In genomic region chr11:1694064-1694845, GRCh38 we compare ENCODE assay signal across 1 cellular context.
A peak's percentile ranks its signal among the peaks of the same experiment; 100 is the strongest.
TF ChIP-seq lines count a peak whose summit lies in the region.

No MANE protein-coding gene starts in this region.

TF ChIP-seq in HepG2, 621 proteins besides CTCF, POLR2A, EP300 and RAD21 (continued from another document and continues in another):
- TF ChIP-seq TCF12 (IDR thresholded peaks at IDR 0.05) (no peak), TCF12 (CRISPR knock-in tag; IDR thresholded peaks at IDR 0.05) (no peak; the same call in 1 of the 2 replicates), ZNF616 (CRISPR knock-in tag; IDR thresholded peaks at IDR 0.05; ENCODE audit: low read depth) (no peak), HOMEZ (CRISPR knock-in tag; IDR thresholded peaks at IDR 0.05; ENCODE audit: low read depth) (no peak), NFKBIZ (CRISPR knock-in tag; IDR thresholded peaks at IDR 0.05) (peak; percentile 40; the same call in 1 of the 2 replicates), PLRG1 (conservative IDR thresholded peaks at IDR 0.05) (no peak), DNMT1 (CRISPR knock-in tag; IDR thresholded peaks at IDR 0.05) (no peak), KLF11 (CRISPR knock-in tag; IDR thresholded peaks at IDR 0.05) (no peak), PHF5A (CRISPR knock-in tag; IDR thresholded peaks at IDR 0.05; ENCODE audit: low read depth, unreplicated experiment) (peak; percentile 35), MAX (IDR thresholded peaks at IDR 0.05) (no peak), PITX1 (CRISPR knock-in tag; IDR thresholded peaks at IDR 0.05) (no peak), SMAD3 (CRISPR knock-in tag; IDR thresholded peaks at IDR 0.05) (peak; percentile 63; the same call in 1 of the 2 replicates), ZSCAN12 (CRISPR knock-in tag; IDR thresholded peaks at IDR 0.05) (no peak), ZFP36L2 (CRISPR knock-in tag; IDR thresholded peaks at IDR 0.05) (no peak), ZC3H13 (CRISPR knock-in tag; IDR thresholded peaks at IDR 0.05) (no peak), BCLAF1 (IDR thresholded peaks at IDR 0.05) (no peak), ZSCAN21 (CRISPR knock-in tag; IDR thresholded peaks at IDR 0.05; ENCODE audit: borderline replicate concordance) (no peak), ZNF30 (CRISPR knock-in tag; IDR thresholded peaks at IDR 0.05) (no peak), ZNF335 (CRISPR knock-in tag; IDR thresholded peaks at IDR 0.05) (peak; percentile 61; the same call in 1 of the 2 replicates), SKIL (CRISPR knock-in tag; IDR thresholded peaks at IDR 0.05; ENCODE audit: borderline replicate concordance) (no peak), CBX5 (CRISPR knock-in tag; IDR thresholded peaks at IDR 0.05; ENCODE audit: borderline replicate concordance) (peak; percentile 58; the same call in 1 of the 2 replicates), SMAD1 (CRISPR knock-in tag; IDR thresholded peaks at IDR 0.05; ENCODE audit: borderline replicate concordance, low read depth) (no peak; the same call in 1 of the 2 replicates), ZFP82 (CRISPR knock-in tag; IDR thresholded peaks at IDR 0.05; ENCODE audit: borderline replicate concordance) (no peak), DZIP1 (CRISPR knock-in tag; IDR thresholded peaks at IDR 0.05) (no peak), NRL (CRISPR knock-in tag; IDR thresholded peaks at IDR 0.05; ENCODE audit: borderline replicate concordance) (peak; percentile 47; the same call in 1 of the 2 replicates), EED (CRISPR knock-in tag; IDR thresholded peaks at IDR 0.05) (no peak), ZNF878 (CRISPR knock-in tag; IDR thresholded peaks at IDR 0.05) (no peak), NFIC (IDR thresholded peaks at IDR 0.05; ENCODE audit: low read length) (no peak), MTERF4 (CRISPR knock-in tag; IDR thresholded peaks at IDR 0.05) (no peak), SPEN (CRISPR knock-in tag; IDR thresholded peaks at IDR 0.05; ENCODE audit: low read depth) (no peak), PAWR (CRISPR knock-in tag; IDR thresholded peaks at IDR 0.05; ENCODE audit: borderline replicate concordance) (no peak), SUZ12 (IDR thresholded peaks at IDR 0.05; ENCODE audit: low read depth, low read length) (no peak), TRIM22 (IDR thresholded peaks at IDR 0.05) (no peak), POLR2AphosphoS5 (IDR thresholded peaks at IDR 0.05; ENCODE audit: low read depth, low read length) (peak; percentile 41; the same call in 1 of the 2 replicates), ZNF33B (CRISPR knock-in tag; IDR thresholded peaks at IDR 0.05) (no peak), ZNF275 (CRISPR knock-in tag; IDR thresholded peaks at IDR 0.05; ENCODE audit: borderline replicate concordance) (no peak), PTBP1 (IDR thresholded peaks at IDR 0.05; ENCODE audit: low read depth, low read length, poor library complexity, severe bottlenecking) (no peak), SP5 (CRISPR knock-in tag; IDR thresholded peaks at IDR 0.05; ENCODE audit: borderline replicate concordance, low read depth) (no peak; the same call in 1 of the 2 replicates), SCMH1 (CRISPR knock-in tag; IDR thresholded peaks at IDR 0.05; ENCODE audit: borderline replicate concordance) (no peak), HES4 (CRISPR knock-in tag; IDR thresholded peaks at IDR 0.05; ENCODE audit: borderline replicate concordance) (no peak), HOXA3 (CRISPR knock-in tag; IDR thresholded peaks at IDR 0.05) (peak; percentile 43), ZNF7 (CRISPR knock-in tag; IDR thresholded peaks at IDR 0.05) (no peak), ZSCAN22 (CRISPR knock-in tag; IDR thresholded peaks at IDR 0.05) (no peak), RFXANK (CRISPR knock-in tag; IDR thresholded peaks at IDR 0.05) (no peak), ZNF567 (CRISPR knock-in tag; IDR thresholded peaks at IDR 0.05; ENCODE audit: borderline replicate concordance) (no peak), ZNF234 (CRISPR knock-in tag; conservative IDR thresholded peaks at IDR 0.05) (no peak), ZSCAN31 (CRISPR knock-in tag; IDR thresholded peaks at IDR 0.05; ENCODE audit: low read depth) (no peak; the same call in 1 of the 2 replicates), ZNF20 (CRISPR knock-in tag; IDR thresholded peaks at IDR 0.05) (no peak), PREB (CRISPR knock-in tag; IDR thresholded peaks at IDR 0.05) (no peak), TGIF2 (CRISPR knock-in tag; IDR thresholded peaks at IDR 0.05) (no peak), ZNF780A (CRISPR knock-in tag; IDR thresholded peaks at IDR 0.05) (no peak), ZNF282 (IDR thresholded peaks at IDR 0.05; ENCODE audit: partially characterized antibody) (no peak), ZNF660 (CRISPR knock-in tag; IDR thresholded peaks at IDR 0.05; ENCODE audit: borderline replicate concordance, low read depth) (no peak)
- TF ChIP-seq, protein P1, sequence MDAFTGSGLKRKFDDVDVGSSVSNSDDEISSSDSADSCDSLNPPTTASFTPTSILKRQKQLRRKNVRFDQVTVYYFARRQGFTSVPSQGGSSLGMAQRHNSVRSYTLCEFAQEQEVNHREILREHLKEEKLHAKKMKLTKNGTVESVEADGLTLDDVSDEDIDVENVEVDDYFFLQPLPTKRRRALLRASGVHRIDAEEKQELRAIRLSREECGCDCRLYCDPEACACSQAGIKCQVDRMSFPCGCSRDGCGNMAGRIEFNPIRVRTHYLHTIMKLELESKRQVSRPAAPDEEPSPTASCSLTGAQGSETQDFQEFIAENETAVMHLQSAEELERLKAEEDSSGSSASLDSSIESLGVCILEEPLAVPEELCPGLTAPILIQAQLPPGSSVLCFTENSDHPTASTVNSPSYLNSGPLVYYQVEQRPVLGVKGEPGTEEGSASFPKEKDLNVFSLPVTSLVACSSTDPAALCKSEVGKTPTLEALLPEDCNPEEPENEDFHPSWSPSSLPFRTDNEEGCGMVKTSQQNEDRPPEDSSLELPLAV (CRISPR knock-in tag; conservative IDR thresholded peaks at IDR 0.05; ENCODE audit: low read depth), result no peak
- TF ChIP-seq, protein P2, sequence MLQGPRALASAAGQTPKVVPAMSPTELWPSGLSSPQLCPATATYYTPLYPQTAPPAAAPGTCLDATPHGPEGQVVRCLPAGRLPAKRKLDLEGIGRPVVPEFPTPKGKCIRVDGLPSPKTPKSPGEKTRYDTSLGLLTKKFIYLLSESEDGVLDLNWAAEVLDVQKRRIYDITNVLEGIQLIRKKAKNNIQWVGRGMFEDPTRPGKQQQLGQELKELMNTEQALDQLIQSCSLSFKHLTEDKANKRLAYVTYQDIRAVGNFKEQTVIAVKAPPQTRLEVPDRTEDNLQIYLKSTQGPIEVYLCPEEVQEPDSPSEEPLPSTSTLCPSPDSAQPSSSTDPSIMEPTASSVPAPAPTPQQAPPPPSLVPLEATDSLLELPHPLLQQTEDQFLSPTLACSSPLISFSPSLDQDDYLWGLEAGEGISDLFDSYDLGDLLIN (CRISPR knock-in tag; IDR thresholded peaks at IDR 0.05; ENCODE audit: borderline replicate concordance), result no peak
